ENCODE assay signal across 8 cellular contexts in the genomic region with DNA sequence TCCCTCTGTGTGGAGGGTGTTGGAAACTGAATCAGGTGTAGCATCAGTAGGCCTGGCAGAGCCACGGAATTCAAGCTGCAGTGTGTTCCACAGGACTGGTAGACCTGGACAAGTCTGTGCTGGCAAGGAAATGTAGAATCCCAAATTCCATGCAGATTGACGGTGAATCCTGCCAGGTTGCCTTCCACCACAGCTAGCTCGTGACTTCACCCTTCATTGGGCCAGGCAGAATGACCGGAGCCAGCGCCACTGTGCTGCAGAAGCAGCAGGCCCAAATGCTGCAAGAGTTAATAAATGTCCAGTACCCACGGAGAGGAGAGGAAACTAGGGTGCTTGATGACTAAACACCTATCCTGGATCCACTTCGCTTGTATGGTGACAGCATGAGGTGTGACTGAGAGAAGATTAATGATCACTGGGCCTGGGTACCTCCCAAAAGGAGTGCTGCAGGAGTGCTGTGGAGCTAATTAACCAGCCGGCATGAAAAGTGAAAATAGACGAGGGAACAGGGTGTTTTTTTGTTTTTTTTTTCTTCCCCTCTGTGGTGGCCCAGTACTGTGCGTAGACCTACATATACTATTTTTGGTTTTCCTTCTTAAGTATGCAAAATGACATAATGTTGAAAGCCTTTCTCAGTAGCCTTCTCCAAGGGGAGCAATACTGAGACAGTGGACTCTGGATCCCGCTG.
DNase-seq lines count a peak whose midpoint lies in the region; ATAC-seq and TF ChIP-seq lines count a peak whose summit lies in the region.

No MANE protein-coding gene starts in this region.

- H3K9me3 ChIP-seq in SJSA1 (replicated peaks), result no peaks in the 10 kb centered on the region
- H3K9me3 ChIP-seq in upper lobe of left lung, result no peaks in the 10 kb centered on the region
- H3K9me3 ChIP-seq in OCI-LY7 (ENCODE audit: low read length), result no peaks in the 10 kb centered on the region

- CTCF ChIA-PET in GM10248 (lab: Yijun Ruan, JAX), result no interaction called here
- CTCF ChIA-PET in OCI-LY7 (lab: Charles Lee; ENCODE audit: unreplicated experiment), result no interaction called here
- CTCF ChIA-PET in activated CD4-positive, alpha-beta memory T cell treated with anti-CD3 and anti-CD28 coated beads, Interleukin-2, amount 10 ng/mL, durations not matched to agents 7 days and 5 days (lab: Charles Lee), result no interaction called here

- peak overlapping the region; percentile 79 for H3K4me3 Mint-ChIP-seq in HFFc6
- no peak overlapping the region for H3K4me3 Mint-ChIP-seq in activated CD4-positive, alpha-beta memory T cell treated with anti-CD3 and anti-CD28 coated beads, Interleukin-2, amount 10 ng/mL, durations not matched to agents 7 days and 5 days

- no peak overlapping the region for H3K4me2 ChIP-seq in OCI-LY7 (ENCODE audit: low read length)

- H3K9me3 Mint-ChIP-seq in HFFc6, result peaks cover 1% of the 10 kb centered on the region
- H3K9me3 Mint-ChIP-seq in activated CD4-positive, alpha-beta memory T cell treated with anti-CD3 and anti-CD28 coated beads, Interleukin-2, amount 10 ng/mL, durations not matched to agents 7 days and 5 days, result peaks cover under 1% of the 10 kb centered on the region

- no TSS peak for BruUV-seq in OCI-LY7 (replicated peaks; lab: Mats Ljungman, UMichigan)

- no peak for TF ChIP-seq EP300 in upper lobe of left lung (IDR thresholded peaks at IDR 0.05)

- no peak for TF ChIP-seq POLR2A in upper lobe of left lung (IDR thresholded peaks at IDR 0.05)

- H3K36me3 ChIP-seq in SJSA1, result no peaks in the 10 kb centered on the region; the same call in 1 of the 2 replicates
- H3K36me3 ChIP-seq in upper lobe of left lung, result no peaks in the 10 kb centered on the region
- no peaks in the 10 kb centered on the region for H3K36me3 ChIP-seq in OCI-LY7 (ENCODE audit: insufficient read depth, low read length)

- no peaks in the 10 kb centered on the region for H3K9me2 ChIP-seq in OCI-LY7 (ENCODE audit: insufficient read depth, low read length)

- no peak for TF ChIP-seq CTCF in GM10248 (IDR thresholded peaks at IDR 0.05; ENCODE audit: control extremely low read depth, extremely low read depth, low read depth, missing control alignments)
- no peak for TF ChIP-seq CTCF in HFFc6 (IDR thresholded peaks at IDR 0.05)
- no peak for TF ChIP-seq CTCF in upper lobe of left lung (IDR thresholded peaks at IDR 0.05)
- no peak for TF ChIP-seq CTCF in OCI-LY7 (conservative IDR thresholded peaks at IDR 0.05; ENCODE audit: low read length)

- H3K27ac ChIP-seq in SJSA1 (peak overlapping the region; percentile 90), upper lobe of left lung (peak overlapping the region; percentile 57 to 78 (median 66)), OCI-LY7 (ENCODE audit: low read depth, low read length, poor library complexity, severe bottlenecking) (no peak overlapping the region)

- peaks cover 1% of the 10 kb centered on the region for H3K36me3 Mint-ChIP-seq in HFFc6 (ENCODE audit: low read depth)
- H3K36me3 Mint-ChIP-seq in activated CD4-positive, alpha-beta memory T cell treated with anti-CD3 and anti-CD28 coated beads, Interleukin-2, amount 10 ng/mL, durations not matched to agents 7 days and 5 days (ENCODE audit: low read depth), result no peaks in the 10 kb centered on the region

- 41 to 57% methylated on average over 9 to 11 of the region's 11 CpGs for WGBS in upper lobe of left lung, 2 donors

- H2AFZ ChIP-seq in OCI-LY7 (ENCODE audit: low read length), result no peak overlapping the region

- POLR2A ChIA-PET in GM10248 (lab: Yijun Ruan, JAX), result no interaction called here
- POLR2A ChIA-PET in OCI-LY7 (lab: Charles Lee), result no interaction called here
- POLR2A ChIA-PET in activated CD4-positive, alpha-beta memory T cell treated with anti-CD3 and anti-CD28 coated beads, Interleukin-2, amount 10 ng/mL, durations not matched to agents 7 days and 5 days (lab: Charles Lee), result no interaction called here

- DNase-seq in GM10248 (ENCODE audit: extremely low spot score) (peak; percentile 27), HFFc6 (peak; percentile 22), SJSA1 (ENCODE audit: low read depth in 1 of 2, low spot score in 2 of 2) (peak in 1 of 2 experiments; percentile 58), left cardiac atrium (no peak), upper lobe of left lung (no peak), OCI-LY7 (ENCODE audit: low spot score) (no peak), 8988T (no peak)
- no peak for DNase-seq in activated CD4-positive, alpha-beta memory T cell treated with anti-CD3 and anti-CD28 coated beads, Interleukin-2, amount 10 ng/mL, durations not matched to agents 7 days and 5 days

- peak; percentile 23 to 56 for ATAC-seq in left cardiac atrium
- ATAC-seq in upper lobe of left lung (ENCODE audit: low FRiP score in 2 of 2), result peak in 1 of 2 donors; percentile 53

- intact Hi-C loops in left cardiac atrium (cut with DNase I), result no loop called here
- intact Hi-C loops in OCI-LY7 (cut with micrococcal nuclease; ENCODE audit: unreplicated experiment), result no loop called here

- H3K27me3 Mint-ChIP-seq in HFFc6 (ENCODE audit: insufficient read depth), result peaks cover 2% of the 10 kb centered on the region
- no peaks in the 10 kb centered on the region for H3K27me3 Mint-ChIP-seq in activated CD4-positive, alpha-beta memory T cell treated with anti-CD3 and anti-CD28 coated beads, Interleukin-2, amount 10 ng/mL, durations not matched to agents 7 days and 5 days

- peaks cover 86% of the 10 kb centered on the region for H3K4me1 Mint-ChIP-seq in HFFc6 (ENCODE audit: low read depth)
- H3K4me1 Mint-ChIP-seq in activated CD4-positive, alpha-beta memory T cell treated with anti-CD3 and anti-CD28 coated beads, Interleukin-2, amount 10 ng/mL, durations not matched to agents 7 days and 5 days, result peaks cover 26% of the 10 kb centered on the region

- H3K4me3 ChIP-seq in SJSA1 (no peak overlapping the region), upper lobe of left lung (no peak overlapping the region), OCI-LY7 (ENCODE audit: low read depth, low read length, poor library complexity, severe bottlenecking) (no peak overlapping the region)

- no peaks in the 10 kb centered on the region for H3K79me2 ChIP-seq in OCI-LY7 (ENCODE audit: insufficient read depth, low read depth, low read length)

- peak overlapping the region; percentile 87 for H3K27ac Mint-ChIP-seq in HFFc6
- no peak overlapping the region for H3K27ac Mint-ChIP-seq in activated CD4-positive, alpha-beta memory T cell treated with anti-CD3 and anti-CD28 coated beads, Interleukin-2, amount 10 ng/mL, durations not matched to agents 7 days and 5 days

- H3K27me3 ChIP-seq in SJSA1 (replicated peaks), result no peaks in the 10 kb centered on the region
- no peaks in the 10 kb centered on the region for H3K27me3 ChIP-seq in upper lobe of left lung

- peaks cover 75% of the 10 kb centered on the region for H3K4me1 ChIP-seq in SJSA1 (replicated peaks)
- peaks cover 65 to 76% (median 72%) of the 10 kb centered on the region in 4 donors for H3K4me1 ChIP-seq in upper lobe of left lung
- peaks cover 12% of the 10 kb centered on the region for H3K4me1 ChIP-seq in OCI-LY7 (ENCODE audit: insufficient read depth, low read length, poor library complexity, severe bottlenecking)

- H4K20me1 ChIP-seq in OCI-LY7 (ENCODE audit: insufficient read depth, low read length), result no peaks in the 10 kb centered on the region

Comparison
In these comparisons a context has a peak if more than half of its experiments do, and no peak if none do; other contexts are left out.
1. DNase-seq: peak in GM10248 (single experiment) and HFFc6 (single experiment); none in left cardiac atrium (single experiment), upper lobe of left lung (0 of 2), OCI-LY7 (single experiment), activated CD4-positive, alpha-beta memory T cell treated with anti-CD3 and anti-CD28 coated beads, Interleukin-2, amount 10 ng/mL, durations not matched to agents 7 days and 5 days (single experiment) and 8988T (single experiment).